ENCODE assay signal across 20 cellular contexts in genomic region chr11:45361551-45361950, GRCh38.
A peak's percentile ranks its signal among the peaks of the same experiment; 100 is the strongest.
DNase-seq lines count a peak whose midpoint lies in the region; ATAC-seq and TF ChIP-seq lines count a peak whose summit lies in the region.
"Had no signal": no experiment of that assay in that cellular context is flagged by ENCODE, and none has a peak within 500 bp of the region (broad histone marks: within the 10 kb centered on the region; RNA-seq: fewer than 3 reads in every experiment).

No MANE protein-coding gene starts in this region.

- TF ChIP-seq CTCF in DND-41 (IDR thresholded peaks at IDR 0.05; ENCODE audit: borderline replicate concordance, extremely low read depth, low read length, poor library complexity, severe bottlenecking) (no peak), type B pancreatic cell (conservative IDR thresholded peaks at IDR 0.05) (no peak)

- ATAC-seq in DND-41 (ENCODE audit: insufficient read depth, low read depth) (peak; percentile 62; the same call in 2 of the 3 replicates), GM21737 (IDR thresholded peaks at IDR 0.05; ENCODE audit: unreplicated experiment) (no peak)
- ATAC-seq: CD8-positive, alpha-beta T cell; GM12878 had no signal

- H3K9me3 Mint-ChIP-seq in type B pancreatic cell, result no peaks in the 10 kb centered on the region
- H3K9me3 Mint-ChIP-seq: CD4-positive, CD25-positive, alpha-beta regulatory T cell; CD8-positive, alpha-beta T cell had no signal

- H3K4me2 ChIP-seq in DND-41 (ENCODE audit: insufficient read depth, low read length), result no peak overlapping the region
- H3K4me2 ChIP-seq: BLaER1 had no signal

- H3K27ac ChIP-seq in DND-41 (ENCODE audit: low read length), result no peak overlapping the region
- H3K27ac ChIP-seq: 22Rv1, BLaER1, C4-2B had no signal

- H3K36me3 ChIP-seq in DND-41 (ENCODE audit: insufficient read depth, low read length), result no peaks in the 10 kb centered on the region
- H3K36me3 ChIP-seq: BLaER1, HAP-1 had no signal

- no peak overlapping the region for H2AFZ ChIP-seq in DND-41 (ENCODE audit: low read depth, low read length)

- no peaks in the 10 kb centered on the region for H3K4me1 ChIP-seq in DND-41 (ENCODE audit: insufficient read depth, low read length)
- H3K4me1 ChIP-seq: Caco-2 had no signal

- no peak overlapping the region for H3K9ac ChIP-seq in DND-41 (ENCODE audit: low read depth, low read length)
- H3K9ac ChIP-seq: BLaER1 had no signal

- H3K27me3 ChIP-seq in DND-41 (ENCODE audit: insufficient read depth, low read length, poor library complexity), result peaks cover 54% of the 10 kb centered on the region
- H3K27me3 ChIP-seq: BLaER1 had no signal

- H3K4me3 Mint-ChIP-seq in type B pancreatic cell, result no peak overlapping the region
- H3K4me3 Mint-ChIP-seq: B cell; CD4-positive, CD25-positive, alpha-beta regulatory T cell; CD8-positive, alpha-beta T cell had no signal

- H3K27me3 Mint-ChIP-seq in type B pancreatic cell, result peaks cover 12% of the 10 kb centered on the region

- no peak overlapping the region for H3K27ac Mint-ChIP-seq in type B pancreatic cell
- H3K27ac Mint-ChIP-seq: B cell; CD4-positive, CD25-positive, alpha-beta regulatory T cell; CD8-positive, alpha-beta T cell had no signal

- no peaks in the 10 kb centered on the region for H3K36me3 Mint-ChIP-seq in type B pancreatic cell
- H3K36me3 Mint-ChIP-seq: CD8-positive, alpha-beta T cell had no signal

- H3K9me3 ChIP-seq in DND-41 (ENCODE audit: insufficient read depth, low read length, severe bottlenecking), result no peaks in the 10 kb centered on the region
- H3K9me3 ChIP-seq: BLaER1, Caco-2, HAP-1 had no signal

- H3K4me1 Mint-ChIP-seq in type B pancreatic cell (ENCODE audit: unreplicated experiment), result peaks cover 11% of the 10 kb centered on the region
- H3K4me1 Mint-ChIP-seq: B cell had no signal

- H3K79me2 ChIP-seq in DND-41 (ENCODE audit: insufficient read depth, low read length), result no peaks in the 10 kb centered on the region

- no peak overlapping the region for H3K4me3 ChIP-seq in DND-41 (ENCODE audit: low read depth in 1 of 2, low read length in 2 of 2)
- H3K4me3 ChIP-seq: BLaER1, GM12878, HAP-1 had no signal

- DNase-seq in NCI-H2171 treated with DMSO at 0.1 percent for 48 hours (lab: John Stamatoyannopoulos, UW), result peak; percentile 65
- DNase-seq in NCI-H2171 (lab: John Stamatoyannopoulos, UW), result no peak
- DNase-seq in DND-41, result no peak
- peak; percentile 92 to 95 for DNase-seq in NCI-H526 (lab: John Stamatoyannopoulos, UW)
- peak; percentile 16 for DNase-seq in mesenteric fat pad (ENCODE audit: low spot score)
- no peak for DNase-seq in type B pancreatic cell (ENCODE audit: extremely low spot score, unreplicated experiment)
- DNase-seq: Caco-2; CD4-positive, CD25-positive, alpha-beta regulatory T cell; CD8-positive, alpha-beta T cell; DMS153; EL; GDM1; GOT3 had no signal

- H4K20me1 ChIP-seq in DND-41 (ENCODE audit: insufficient read depth, low read length), result no peaks in the 10 kb centered on the region
- H4K20me1 ChIP-seq: BLaER1 had no signal

Comparison
In these comparisons a context has a peak if more than half of its experiments do, and no peak if none do; other contexts are left out.
1. DNase-seq: peak in NCI-H2171 treated with DMSO at 0.1 percent for 48 hours (single experiment), NCI-H526 (2 of 2) and mesenteric fat pad (single experiment); none in NCI-H2171 (single experiment), DND-41 (single experiment) and type B pancreatic cell (single experiment).